Comparison of ENCODE assay signal across 1 cellular context in genomic region chr6:44062771-44063560, GRCh38.
A peak's percentile ranks its signal among the peaks of the same experiment; 100 is the strongest.
TF ChIP-seq lines count a peak whose summit lies in the region.

No MANE protein-coding gene starts in this region.

TF ChIP-seq in SK-N-SH, 30 proteins besides CTCF, POLR2A, EP300 and RAD21 (continued from another document):
- TF ChIP-seq ZBTB33 (IDR thresholded peaks at IDR 0.05; ENCODE audit: borderline replicate concordance, low read depth), result no peak
- no peak for TF ChIP-seq POLR2AphosphoS5 (IDR thresholded peaks at IDR 0.05; ENCODE audit: low read depth, low read length)
- no peak for TF ChIP-seq RCOR1 (IDR thresholded peaks at IDR 0.05; ENCODE audit: low read length)
- no peak for TF ChIP-seq GATA2 (CRISPR knock-in tag; IDR thresholded peaks at IDR 0.05)
- TF ChIP-seq NFIC (IDR thresholded peaks at IDR 0.05; ENCODE audit: borderline replicate concordance), result no peak
- TF ChIP-seq SMC3 (IDR thresholded peaks at IDR 0.05; ENCODE audit: low read depth, low read length), result peak; percentile 33; the same call in 1 of the 2 replicates
- TF ChIP-seq EZH2phosphoT487 (IDR thresholded peaks at IDR 0.05; ENCODE audit: borderline replicate concordance, low read depth), result no peak
- no peak for TF ChIP-seq ELF1 (IDR thresholded peaks at IDR 0.05)
- TF ChIP-seq REST (IDR thresholded peaks at IDR 0.05; ENCODE audit: low read depth, low read length), result peak; percentile 76; the same call in 1 of the 2 replicates
- TF ChIP-seq TAF1 (IDR thresholded peaks at IDR 0.05; ENCODE audit: borderline replicate concordance, low read depth, low read length), result no peak
- TF ChIP-seq NRF1 (IDR thresholded peaks at IDR 0.05; ENCODE audit: low read depth, low read length), result no peak
- TF ChIP-seq USF1 (IDR thresholded peaks at IDR 0.05; ENCODE audit: borderline replicate concordance, low read depth), result no peak
- TF ChIP-seq SIN3A (IDR thresholded peaks at IDR 0.05; ENCODE audit: borderline replicate concordance, low read depth, low read length), result no peak
- no peak for TF ChIP-seq FOSL2 (IDR thresholded peaks at IDR 0.05; ENCODE audit: borderline replicate concordance, low read depth)
- TF ChIP-seq JUND (IDR thresholded peaks at IDR 0.05), result no peak
